In genomic region chr1:170305777-170306299, GRCh38 we compare ENCODE assay signal across 26 cellular contexts.
DNase-seq lines count a peak whose midpoint lies in the region; ATAC-seq and TF ChIP-seq lines count a peak whose summit lies in the region.
"Had no signal": no experiment of that assay in that cellular context is flagged by ENCODE, and none has a peak within 500 bp of the region (broad histone marks: within the 10 kb centered on the region; RNA-seq: fewer than 3 reads in every experiment).

No MANE protein-coding gene starts in this region.

- peaks cover 39% of the 10 kb centered on the region for H3K4me1 ChIP-seq in GM23248 (ENCODE audit: insufficient read depth)
- H3K4me1 ChIP-seq in adipocyte (ENCODE audit: control insufficient read depth, insufficient read depth, low read length), result peaks cover 70% of the 10 kb centered on the region
- H3K4me1 ChIP-seq in A673 (ENCODE audit: insufficient read depth, low read length, poor library complexity, severe bottlenecking), result no peaks in the 10 kb centered on the region
- H3K4me1 ChIP-seq: lower lobe of right lung, parathyroid adenoma had no signal

- H3K79me2 ChIP-seq in GM23248 (ENCODE audit: insufficient read depth), result no peaks in the 10 kb centered on the region
- H3K79me2 ChIP-seq: parathyroid adenoma had no signal

- WGBS in GM23248 (ENCODE audit: low coverage in 1 of 2, low lambda C conversion rate in 2 of 2, missing lambda C conversion rate in 2 of 2), 2 experiments, result 29 to 30% methylated on average over 1 of the region's 1 CpG

- H3K4me3 ChIP-seq in AG09309 (ENCODE audit: control insufficient read depth, low read depth, low read length), result no peak overlapping the region
- H3K4me3 ChIP-seq in GM23248, result no peak overlapping the region
- H3K4me3 ChIP-seq in adipocyte (ENCODE audit: low read length), result peak overlapping the region; percentile 51
- H3K4me3 ChIP-seq in fibroblast of the aortic adventitia (ENCODE audit: low read depth, low read length), result no peak overlapping the region
- no peak overlapping the region for H3K4me3 ChIP-seq in A673 (ENCODE audit: low read depth, low read length, poor library complexity, severe bottlenecking)
- H3K4me3 ChIP-seq: lower lobe of right lung had no signal

- no TSS peak for BruUV-seq in A673 (replicated peaks; lab: Mats Ljungman, UMichigan)

- CTCF ChIA-PET in A673 (lab: Charles Lee) (no interaction called here), GM10248 (lab: Yijun Ruan, JAX) (interaction anchor here (1.1 to 1.5 kb wide), 2 partner anchors 9 to 13 kb away, joined by 3 read pairs; no protein-coding TSS in a partner anchor)

- ATAC-seq in HG03039 (IDR thresholded peaks at IDR 0.05; ENCODE audit: unreplicated experiment), result no peak
- ATAC-seq: HepG2, lower lobe of right lung, natural killer cell had no signal

- H3K9me3 ChIP-seq in GM23248 (ENCODE audit: low read depth), result no peaks in the 10 kb centered on the region
- no peaks in the 10 kb centered on the region for H3K9me3 ChIP-seq in adipocyte (ENCODE audit: control insufficient read depth, low read length)
- no peaks in the 10 kb centered on the region for H3K9me3 ChIP-seq in A673 (ENCODE audit: low read depth, low read length, poor library complexity, severe bottlenecking)
- H3K9me3 ChIP-seq: lower lobe of right lung had no signal

- no peaks in the 10 kb centered on the region for H3K36me3 ChIP-seq in GM23248 (ENCODE audit: low read depth)
- H3K36me3 ChIP-seq in adipocyte (ENCODE audit: control insufficient read depth, insufficient read depth, low read length, severe bottlenecking), result no peaks in the 10 kb centered on the region
- H3K36me3 ChIP-seq in A673 (ENCODE audit: insufficient read depth, low read length, poor library complexity, severe bottlenecking), result no peaks in the 10 kb centered on the region
- H3K36me3 ChIP-seq: lower lobe of right lung had no signal

- peak overlapping the region; percentile 23 for H3K4me2 ChIP-seq in GM23248 (ENCODE audit: unreplicated experiment)

- H3K27ac ChIP-seq in GM23248 (0 out of 2 replicates have a peak overlapping the region, but pooled peaks have one; percentile 41), A673 (ENCODE audit: low read depth, low read length, poor library complexity, severe bottlenecking) (no peak overlapping the region)
- H3K27ac ChIP-seq: C4-2B, lower lobe of right lung, parathyroid adenoma, VCaP had no signal

- peak overlapping the region; percentile 13; the same call in 1 of the 2 replicates for H2AFZ ChIP-seq in GM23248
- H2AFZ ChIP-seq: parathyroid adenoma had no signal

- in situ Hi-C loops in GM23248 (cut with MboI), result no loop called here

- peaks cover 30% of the 10 kb centered on the region for H3F3A ChIP-seq in GM23248 (ENCODE audit: insufficient read depth)

- H3K9ac ChIP-seq in GM23248 (0 out of 2 replicates have a peak overlapping the region, but pooled peaks have one; percentile 10), adipocyte (ENCODE audit: low read length) (peak overlapping the region; percentile 67)
- H3K9ac ChIP-seq: parathyroid adenoma had no signal

- intact Hi-C loops in A673 (cut with micrococcal nuclease; ENCODE audit: unreplicated experiment), result no loop called here

- TF ChIP-seq CTCF in AG09309 (IDR thresholded peaks at IDR 0.05; ENCODE audit: control insufficient read depth, insufficient read depth, low read depth, low read length, missing control alignments) (peak; percentile 3), fibroblast of the aortic adventitia (IDR thresholded peaks at IDR 0.05; ENCODE audit: insufficient read depth, low read length) (no peak), A673 (conservative IDR thresholded peaks at IDR 0.05; ENCODE audit: low read depth, low read length) (no peak), GM10248 (IDR thresholded peaks at IDR 0.05; ENCODE audit: control extremely low read depth, extremely low read depth, low read depth, missing control alignments) (no peak)

- H3K27me3 ChIP-seq in GM23248 (replicated peaks; ENCODE audit: insufficient read depth) (no peaks in the 10 kb centered on the region), adipocyte (replicated peaks; ENCODE audit: control insufficient read depth, insufficient read depth, low read length) (no peaks in the 10 kb centered on the region), A673 (replicated peaks; ENCODE audit: insufficient read depth, low read depth, low read length, poor library complexity) (no peaks in the 10 kb centered on the region)

- POLR2A ChIA-PET in A673 (lab: Charles Lee; ENCODE audit: low non-redundant PET) (no interaction called here), GM10248 (lab: Yijun Ruan, JAX) (no interaction called here)

- no peaks in the 10 kb centered on the region for H4K20me1 ChIP-seq in GM23248 (ENCODE audit: insufficient read depth)

- no peaks in the 10 kb centered on the region for H3K9me2 ChIP-seq in GM23248 (ENCODE audit: insufficient read depth)

- DNase-seq in AG09309 (ENCODE audit: low read depth) (no peak), GM23248 (peak; percentile 37), adipocyte (ENCODE audit: low read depth) (no peak), fibroblast of the aortic adventitia (ENCODE audit: low read depth) (peak; percentile 45), A673 (ENCODE audit: low spot score) (no peak), GM10248 (ENCODE audit: extremely low spot score) (no peak), cerebellar nuclear complex (lab: John Stamatoyannopoulos, UW) (no peak)
- DNase-seq: activated CD4-positive, alpha-beta T cell treated with anti-CD3 and anti-CD28 coated beads for 4 hours; activated T-cell treated with anti-CD3 and anti-CD28 coated beads for 4 hours; aorta; central memory CD4-positive, alpha-beta T cell; DND-41; head of caudate nucleus; kidney; lower lobe of right lung; natural killer cell; NCI-H1694 treated with DMSO at 0.1 percent for 48 hours; NCI-H2171 treated with DMSO at 0.1 percent for 48 hours; NCI-H526 treated with DMSO at 0.1 percent for 48 hours; right cardiac atrium; stimulated activated CD4-positive, alpha-beta T cell treated with anti-CD3 and anti-CD28 coated beads, Interleukin-2, amount 100 ng/mL, for 48 hours had no signal

Comparison
In these comparisons a context has a peak if more than half of its experiments do, and no peak if none do; other contexts are left out.
1. DNase-seq: peak in GM23248 (single experiment) and fibroblast of the aortic adventitia (single experiment); none in AG09309 (single experiment), adipocyte (single experiment), A673 (single experiment), GM10248 (single experiment) and cerebellar nuclear complex (0 of 2).